8 cellular contexts compared by ENCODE assay signal in genomic region chr17:81870978-81871386, GRCh38. TPM values are rescaled to one million over a fixed set of nuclear protein-coding genes. Genes with fewer than 3 reads are reported as not detected.
DNase-seq lines count a peak whose midpoint lies in the region; ATAC-seq and TF ChIP-seq lines count a peak whose summit lies in the region.

Gene ARHGDIA (minus strand): TSS chr17:81871337. CDS start chr17:81869930, 1,407 bp downstream.

- H3K27ac ChIP-seq in KMS-11 (peak within 1 kb of the TSS; percentile 100), lower lobe of right lung (peak within 1 kb of the TSS; percentile 97), tibial artery (peak within 1 kb of the TSS; percentile 87 to 97)

- H3K9me3 ChIP-seq in lower lobe of right lung = no peaks in the 10 kb centered on the region
- no peaks in the 10 kb centered on the region for H3K9me3 ChIP-seq in tibial artery

- DNase-seq in AG04449 (ENCODE audit: low read depth, low spot score) (no peak), cerebellum (ENCODE audit: low spot score) (no peak), lower lobe of right lung (no peak), tibial artery (no peak), hypothalamus (lab: John Stamatoyannopoulos, UW) (no peak), NCI-H69 (lab: John Stamatoyannopoulos, UW) (no peak)

- no peaks in the 10 kb centered on the region for H3K36me3 ChIP-seq in KMS-11 (ENCODE audit: insufficient read depth)
- H3K36me3 ChIP-seq in lower lobe of right lung = peaks cover 39% of the 10 kb centered on the region
- H3K36me3 ChIP-seq in tibial artery = peaks cover 7 to 38% (median 22%) of the 10 kb centered on the region in 3 donors

- peaks cover 31% of the 10 kb centered on the region for H3K79me2 ChIP-seq in KMS-11 (ENCODE audit: insufficient read depth, low read depth)

- intact Hi-C loops in lower lobe of right lung (cut with DNase I) = no loop called here
- intact Hi-C loops in tibial artery (cut with DNase I; ENCODE audit: low total_unique reads) = no loop called here

- H4K20me1 ChIP-seq in KMS-11 (ENCODE audit: insufficient read depth) = no peaks in the 10 kb centered on the region

- H3K4me1 ChIP-seq in KMS-11 (ENCODE audit: low read depth, poor library complexity, severe bottlenecking) (peaks cover 41% of the 10 kb centered on the region), lower lobe of right lung (peaks cover 58% of the 10 kb centered on the region), tibial artery (peaks cover 0 to 54% (median 32%) of the 10 kb centered on the region in 4 donors)

- ATAC-seq in GM19467 (IDR thresholded peaks at IDR 0.05; ENCODE audit: unreplicated experiment) = peak; percentile 7
- ATAC-seq in lower lobe of right lung = peak in 1 of 2 donors; percentile 83

- POLR2A ChIA-PET in AG04449 (lab: Yijun Ruan, JAX) = interaction anchor here (0.9 to 2.6 kb wide), 3 partner anchors 10 to 38 kb away, joined by 3 to 28 read pairs (median 4); partner anchors contain the start of genes MCRIP1 and P4HB

- H3K4me3 ChIP-seq in AG04449 (ENCODE audit: low read depth, low read length) (peak within 1 kb of the TSS; percentile 81), KMS-11 (IDR thresholded peaks at IDR 0.05; ENCODE audit: insufficient read depth, low read depth, low read length) (peak within 1 kb of the TSS; percentile 26), lower lobe of right lung (peak within 1 kb of the TSS; percentile 72), tibial artery (peak within 1 kb of the TSS; percentile 61 to 94)

- H3K4me2 ChIP-seq in KMS-11 = peak within 1 kb of the TSS; percentile 100

- CTCF ChIA-PET in AG04449 (lab: Yijun Ruan, JAX) = interaction anchor here (1.1 to 2.9 kb wide), 7 partner anchors 9 to 149 kb away, joined by 3 to 15 read pairs (median 4); no protein-coding TSS in a partner anchor

- H3K9ac ChIP-seq in KMS-11 = peak within 1 kb of the TSS; percentile 100

- H3K27me3 ChIP-seq in KMS-11 (ENCODE audit: insufficient read depth, low read depth) (no peaks in the 10 kb centered on the region), lower lobe of right lung (ENCODE audit: low read depth) (no peaks in the 10 kb centered on the region), tibial artery (no peaks in the 10 kb centered on the region)

- TF ChIP-seq CTCF in AG04449 (IDR thresholded peaks at IDR 0.05; ENCODE audit: insufficient read depth, low read length, missing control alignments) (no peak), KMS-11 (conservative IDR thresholded peaks at IDR 0.05; ENCODE audit: low read depth, low read length) (no peak), lower lobe of right lung (IDR thresholded peaks at IDR 0.05) (no peak), tibial artery (IDR thresholded peaks at IDR 0.05) (no peak)

- H2AFZ ChIP-seq in KMS-11 (ENCODE audit: low read depth) = peak within 1 kb of the TSS; percentile 87

RNA-seq across cellular contexts. Expression of gene ARHGDIA, which starts in this region (rescaled TPM):
- total RNA-seq in cerebellum (18.3 TPM), lower lobe of right lung (331 TPM)

Comparison
In these comparisons a context has a peak if more than half of its experiments do, and no peak if none do; other contexts are left out.
1. RNA of gene ARHGDIA (total RNA-seq): 331 TPM in lower lobe of right lung (single experiment); 18.3 TPM in cerebellum (single experiment); every median in the first group is over 10 times any median in the second.
2. H3K4me3 ChIP-seq: peak in every context shown above with its lines; median percentile 81 in AG04449; 78 in tibial artery; 72 in lower lobe of right lung; 26 in KMS-11.
3. Peak in every context shown above with its lines, with median percentiles within 50 percentile points of each other: H3K27ac ChIP-seq.